Comparison of ENCODE assay signal across 1 cellular context in genomic region chr11:67282155-67282875, GRCh38.
TF ChIP-seq lines count a peak whose summit lies in the region.

No MANE protein-coding gene starts in this region.

TF ChIP-seq in WTC11, 78 proteins besides CTCF, POLR2A, EP300 and RAD21 (continued from another document):
- TF ChIP-seq PRDM15 (CRISPR knock-in tag; IDR thresholded peaks at IDR 0.05) (no peak), HMGXB4 (CRISPR knock-in tag; IDR thresholded peaks at IDR 0.05) (no peak), ZNF512 (CRISPR knock-in tag; IDR thresholded peaks at IDR 0.05; ENCODE audit: borderline replicate concordance) (no peak), IRF1 (CRISPR knock-in tag; IDR thresholded peaks at IDR 0.05) (no peak), AR (CRISPR knock-in tag; IDR thresholded peaks at IDR 0.05) (no peak), JAZF1 (CRISPR knock-in tag; IDR thresholded peaks at IDR 0.05) (no peak), FOXP1 (CRISPR knock-in tag; IDR thresholded peaks at IDR 0.05; ENCODE audit: borderline replicate concordance) (no peak), ZSCAN18 (CRISPR knock-in tag; IDR thresholded peaks at IDR 0.05) (no peak), NFYB (CRISPR knock-in tag; conservative IDR thresholded peaks at IDR 0.05; ENCODE audit: low read depth) (no peak)
- TF ChIP-seq, protein P1, sequence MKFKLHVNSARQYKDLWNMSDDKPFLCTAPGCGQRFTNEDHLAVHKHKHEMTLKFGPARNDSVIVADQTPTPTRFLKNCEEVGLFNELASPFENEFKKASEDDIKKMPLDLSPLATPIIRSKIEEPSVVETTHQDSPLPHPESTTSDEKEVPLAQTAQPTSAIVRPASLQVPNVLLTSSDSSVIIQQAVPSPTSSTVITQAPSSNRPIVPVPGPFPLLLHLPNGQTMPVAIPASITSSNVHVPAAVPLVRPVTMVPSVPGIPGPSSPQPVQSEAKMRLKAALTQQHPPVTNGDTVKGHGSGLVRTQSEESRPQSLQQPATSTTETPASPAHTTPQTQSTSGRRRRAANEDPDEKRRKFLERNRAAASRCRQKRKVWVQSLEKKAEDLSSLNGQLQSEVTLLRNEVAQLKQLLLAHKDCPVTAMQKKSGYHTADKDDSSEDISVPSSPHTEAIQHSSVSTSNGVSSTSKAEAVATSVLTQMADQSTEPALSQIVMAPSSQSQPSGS (CRISPR knock-in tag; IDR thresholded peaks at IDR 0.05; ENCODE audit: borderline replicate concordance, low read depth): no peak
- TF ChIP-seq, protein P2, sequence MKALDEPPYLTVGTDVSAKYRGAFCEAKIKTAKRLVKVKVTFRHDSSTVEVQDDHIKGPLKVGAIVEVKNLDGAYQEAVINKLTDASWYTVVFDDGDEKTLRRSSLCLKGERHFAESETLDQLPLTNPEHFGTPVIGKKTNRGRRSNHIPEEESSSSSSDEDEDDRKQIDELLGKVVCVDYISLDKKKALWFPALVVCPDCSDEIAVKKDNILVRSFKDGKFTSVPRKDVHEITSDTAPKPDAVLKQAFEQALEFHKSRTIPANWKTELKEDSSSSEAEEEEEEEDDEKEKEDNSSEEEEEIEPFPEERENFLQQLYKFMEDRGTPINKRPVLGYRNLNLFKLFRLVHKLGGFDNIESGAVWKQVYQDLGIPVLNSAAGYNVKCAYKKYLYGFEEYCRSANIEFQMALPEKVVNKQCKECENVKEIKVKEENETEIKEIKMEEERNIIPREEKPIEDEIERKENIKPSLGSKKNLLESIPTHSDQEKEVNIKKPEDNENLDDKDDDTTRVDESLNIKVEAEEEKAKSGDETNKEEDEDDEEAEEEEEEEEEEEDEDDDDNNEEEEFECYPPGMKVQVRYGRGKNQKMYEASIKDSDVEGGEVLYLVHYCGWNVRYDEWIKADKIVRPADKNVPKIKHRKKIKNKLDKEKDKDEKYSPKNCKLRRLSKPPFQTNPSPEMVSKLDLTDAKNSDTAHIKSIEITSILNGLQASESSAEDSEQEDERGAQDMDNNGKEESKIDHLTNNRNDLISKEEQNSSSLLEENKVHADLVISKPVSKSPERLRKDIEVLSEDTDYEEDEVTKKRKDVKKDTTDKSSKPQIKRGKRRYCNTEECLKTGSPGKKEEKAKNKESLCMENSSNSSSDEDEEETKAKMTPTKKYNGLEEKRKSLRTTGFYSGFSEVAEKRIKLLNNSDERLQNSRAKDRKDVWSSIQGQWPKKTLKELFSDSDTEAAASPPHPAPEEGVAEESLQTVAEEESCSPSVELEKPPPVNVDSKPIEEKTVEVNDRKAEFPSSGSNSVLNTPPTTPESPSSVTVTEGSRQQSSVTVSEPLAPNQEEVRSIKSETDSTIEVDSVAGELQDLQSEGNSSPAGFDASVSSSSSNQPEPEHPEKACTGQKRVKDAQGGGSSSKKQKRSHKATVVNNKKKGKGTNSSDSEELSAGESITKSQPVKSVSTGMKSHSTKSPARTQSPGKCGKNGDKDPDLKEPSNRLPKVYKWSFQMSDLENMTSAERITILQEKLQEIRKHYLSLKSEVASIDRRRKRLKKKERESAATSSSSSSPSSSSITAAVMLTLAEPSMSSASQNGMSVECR (CRISPR knock-in tag; IDR thresholded peaks at IDR 0.05; ENCODE audit: borderline replicate concordance): no peak
